Comparison of ENCODE assay signal across 8 cellular contexts in the genomic region with DNA sequence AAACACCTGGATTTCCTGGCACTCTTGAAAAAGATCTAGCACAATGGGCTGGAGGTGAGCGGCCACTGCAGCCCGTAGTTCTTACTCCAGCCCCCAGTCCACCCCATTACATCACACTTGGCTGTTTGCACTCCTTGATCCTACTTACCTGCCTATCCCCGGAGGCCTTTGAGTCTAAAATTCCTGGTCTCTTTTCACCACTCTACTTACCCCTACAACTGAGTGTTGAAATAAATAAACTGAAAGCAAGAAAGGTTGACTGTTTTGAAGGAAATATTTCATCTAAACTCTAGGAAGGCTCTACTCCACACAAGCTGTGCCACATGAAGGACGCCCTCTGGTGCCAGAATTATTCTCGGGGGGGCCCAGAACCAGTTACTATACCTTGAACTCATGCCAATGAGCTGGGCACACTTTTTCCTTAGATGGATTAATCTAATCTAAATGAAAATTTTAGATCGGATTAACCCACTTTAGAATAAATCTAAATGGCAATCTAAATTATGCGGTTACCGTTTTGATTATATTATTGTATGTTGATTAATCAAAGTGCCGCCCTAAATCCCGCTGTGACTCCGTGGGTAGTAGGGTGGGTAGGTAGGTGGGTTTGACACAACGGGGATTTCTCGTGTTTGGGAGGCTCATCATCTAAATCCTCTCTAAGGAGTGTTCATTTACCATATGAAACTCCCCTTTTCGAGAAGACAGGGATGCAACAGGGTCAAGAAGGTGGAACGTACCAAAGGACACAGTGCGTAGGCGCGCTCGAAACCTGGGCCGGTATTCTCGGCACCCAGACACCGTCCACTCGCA. TPM values are rescaled to one million over a fixed set of nuclear protein-coding genes. Genes with fewer than 3 reads are reported as not detected.
A peak's percentile ranks its signal among the peaks of the same experiment; 100 is the strongest.
DNase-seq lines count a peak whose midpoint lies in the region; ATAC-seq and TF ChIP-seq lines count a peak whose summit lies in the region.

No MANE protein-coding gene starts in this region.

- H3K4me3 Mint-ChIP-seq in dendritic cell treated with granulocyte-macrophage colony-stimulating factor and Interleukin-4, amounts not matched to agents 40 ng/mL and 50 ng/mL, for 4 days, result peak overlapping the region; percentile 95
- H3K4me3 Mint-ChIP-seq in mesothelial cell of epicardium, result peak overlapping the region; percentile 92

- POLR2A ChIA-PET in AG04449 (lab: Yijun Ruan, JAX), result interaction anchor here (0.5 to 1.8 kb wide), 24 partner anchors 9 to 1271 kb away, joined by 3 to 43 read pairs (median 4); a partner anchor contains a TSS

- CTCF ChIA-PET in AG04449 (lab: Yijun Ruan, JAX), result interaction anchor here (0.6 to 2.7 kb wide), 6 partner anchors 8 to 832 kb away, joined by 3 to 13 read pairs (median 6); no protein-coding TSS in a partner anchor

- H3K4me1 Mint-ChIP-seq in dendritic cell treated with granulocyte-macrophage colony-stimulating factor and Interleukin-4, amounts not matched to agents 40 ng/mL and 50 ng/mL, for 4 days (ENCODE audit: low read depth), result peaks cover 39% of the 10 kb centered on the region
- peaks cover 25% of the 10 kb centered on the region for H3K4me1 Mint-ChIP-seq in mesothelial cell of epicardium

- H3K27ac Mint-ChIP-seq in dendritic cell treated with granulocyte-macrophage colony-stimulating factor and Interleukin-4, amounts not matched to agents 40 ng/mL and 50 ng/mL, for 4 days, result peak overlapping the region; percentile 100
- peak overlapping the region; percentile 100 for H3K27ac Mint-ChIP-seq in mesothelial cell of epicardium

- H3K27me3 Mint-ChIP-seq in dendritic cell treated with granulocyte-macrophage colony-stimulating factor and Interleukin-4, amounts not matched to agents 40 ng/mL and 50 ng/mL, for 4 days, result no peaks in the 10 kb centered on the region
- H3K27me3 Mint-ChIP-seq in mesothelial cell of epicardium (ENCODE audit: low read depth), result no peaks in the 10 kb centered on the region

- peaks cover 45% of the 10 kb centered on the region for H3K36me3 Mint-ChIP-seq in dendritic cell treated with granulocyte-macrophage colony-stimulating factor and Interleukin-4, amounts not matched to agents 40 ng/mL and 50 ng/mL, for 4 days (ENCODE audit: low read depth)
- peaks cover 22% of the 10 kb centered on the region for H3K36me3 Mint-ChIP-seq in mesothelial cell of epicardium

- DNase-seq in AG04449 (ENCODE audit: low read depth, low spot score) (no peak), NCI-H146 treated with DMSO at 0.1 percent for 48 hours (lab: John Stamatoyannopoulos, UW; ENCODE audit: unreplicated experiment) (peak; percentile 47), mesothelial cell of epicardium (ENCODE audit: low spot score in 2 of 2, unreplicated experiment in 2 of 2) (no peak), substantia nigra (lab: John Stamatoyannopoulos, UW) (peak in 13 of 49 donors; percentile 14 to 64 (median 20))

- no peaks in the 10 kb centered on the region for H3K9me3 Mint-ChIP-seq in dendritic cell treated with granulocyte-macrophage colony-stimulating factor and Interleukin-4, amounts not matched to agents 40 ng/mL and 50 ng/mL, for 4 days
- H3K9me3 Mint-ChIP-seq in mesothelial cell of epicardium, result peaks cover 3% of the 10 kb centered on the region

- H3K27ac ChIP-seq in substantia nigra (ENCODE audit: low read depth, low read length, poor library complexity, severe bottlenecking), result peak overlapping the region; percentile 100

- ATAC-seq in GM19452 (IDR thresholded peaks at IDR 0.05; ENCODE audit: unreplicated experiment), result peak; percentile 9
- ATAC-seq in GM19463 (IDR thresholded peaks at IDR 0.05; ENCODE audit: unreplicated experiment), result no peak

- TF ChIP-seq CTCF in AG04449 (IDR thresholded peaks at IDR 0.05; ENCODE audit: insufficient read depth, low read length, missing control alignments), result peak; percentile 24
- TF ChIP-seq CTCF in WI38 (IDR thresholded peaks at IDR 0.05; ENCODE audit: low read depth, low read length), result no peak
- TF ChIP-seq CTCF in mesothelial cell of epicardium (IDR thresholded peaks at IDR 0.05; ENCODE audit: unreplicated experiment), result no peak

- intact Hi-C loops in dendritic cell treated with granulocyte-macrophage colony-stimulating factor and Interleukin-4, amounts not matched to agents 40 ng/mL and 50 ng/mL, for 4 days (cut with micrococcal nuclease), result loop anchor here (1.0 kb wide), 1 partner anchor 9 kb away; no protein-coding TSS in a partner anchor

- peak overlapping the region; percentile 71 for H3K4me3 ChIP-seq in AG04449 (ENCODE audit: low read depth, low read length)
- peak overlapping the region; percentile 92 for H3K4me3 ChIP-seq in WI38 (ENCODE audit: low read depth, low read length)

RNA-seq across cellular contexts. Expression of a gene that starts 0.7 kb away (rescaled TPM):
- total RNA-seq in mesothelial cell of epicardium, result 600 to 610 TPM (median 606 TPM) in 3 replicates

RNA-seq across cellular contexts. Expression of a gene that starts 24.1 kb away (rescaled TPM):
- not detected in 3 replicates for total RNA-seq in mesothelial cell of epicardium

RNA-seq across cellular contexts. Expression of a gene that starts 46.4 kb away (rescaled TPM):
- 0.44 to 0.66 TPM (median 0.45 TPM) in 3 replicates for total RNA-seq in mesothelial cell of epicardium
